10 cellular contexts compared by ENCODE assay signal in the genomic region with DNA sequence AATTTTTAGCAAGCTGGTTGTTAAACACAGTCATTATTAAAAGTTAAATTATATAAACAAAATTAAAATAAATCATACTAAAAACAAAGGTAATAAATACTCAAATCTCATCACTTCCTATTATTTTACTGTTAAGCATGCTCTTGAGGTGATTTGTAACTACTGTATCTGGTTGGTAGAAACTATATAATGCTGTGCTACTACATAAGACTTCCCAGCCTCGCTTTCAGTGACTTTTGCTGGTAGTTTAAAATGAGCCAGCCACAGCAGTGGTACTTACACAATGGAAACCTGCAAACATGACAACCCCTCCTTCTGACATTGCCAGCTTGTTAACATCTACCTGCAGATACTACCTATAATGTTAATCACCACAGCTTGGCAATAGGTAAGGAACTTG.
DNase-seq lines count a peak whose midpoint lies in the region; ATAC-seq and TF ChIP-seq lines count a peak whose summit lies in the region.
"Had no signal": no experiment of that assay in that cellular context is flagged by ENCODE, and none has a peak within 500 bp of the region (broad histone marks: within the 10 kb centered on the region; RNA-seq: fewer than 3 reads in every experiment).

No MANE protein-coding gene starts in this region.

- H3K4me3 ChIP-seq in heart right ventricle (no peak overlapping the region), heart left ventricle (no peak overlapping the region), tibial artery (no peak overlapping the region)

- ATAC-seq in heart right ventricle (no peak), heart left ventricle (no peak), HG02885 (IDR thresholded peaks at IDR 0.05; ENCODE audit: poor library complexity, unreplicated experiment) (peak; percentile 44), SK-N-SH treated with all-trans-retinoic acid at 6 μM for 48 hours (no peak)

- WGBS in heart right ventricle, 2 donors: 96 to 98% methylated on average over 1 of the region's 1 CpG
- WGBS in heart left ventricle, 4 donors: 96 to 100% (median 99%) methylated on average over 1 of the region's 1 CpG

- H3K27ac Mint-ChIP-seq in T-helper 2 cell treated with Interferon-gamma antibody and Interleukin-4, amounts not matched to agents 5 μg/mL and 100 μg/mL, for 36 hours: peak overlapping the region; percentile 72
- H3K27ac Mint-ChIP-seq: naive B cell had no signal

- TF ChIP-seq POLR2A in heart left ventricle (IDR thresholded peaks at IDR 0.05): no peak

- peaks cover 0 to 31% (median 15%) of the 10 kb centered on the region in 9 donors for H3K4me1 ChIP-seq in heart right ventricle
- peaks cover 0 to 35% (median 14%) of the 10 kb centered on the region in 12 donors for H3K4me1 ChIP-seq in heart left ventricle
- H3K4me1 ChIP-seq in tibial artery: peaks cover 0 to 24% (median 10%) of the 10 kb centered on the region in 4 donors

- H3K9me3 ChIP-seq in heart right ventricle: no peaks in the 10 kb centered on the region
- no peaks in the 10 kb centered on the region for H3K9me3 ChIP-seq in heart left ventricle
- H3K9me3 ChIP-seq in tibial artery: no peaks in the 10 kb centered on the region

- H3K36me3 ChIP-seq in heart right ventricle (no peaks in the 10 kb centered on the region), heart left ventricle (peaks cover 0 to 4% (median 0%) of the 10 kb centered on the region in 9 donors), tibial artery (no peaks in the 10 kb centered on the region)

- H3K4me1 Mint-ChIP-seq in T-helper 2 cell treated with Interferon-gamma antibody and Interleukin-4, amounts not matched to agents 5 μg/mL and 100 μg/mL, for 36 hours (ENCODE audit: low read depth): peaks cover 39% of the 10 kb centered on the region

- DNase-seq in heart right ventricle: no peak
- DNase-seq in heart left ventricle: no peak
- no peak for DNase-seq in T-helper 2 cell treated with Interferon-gamma antibody and Interleukin-4, amounts not matched to agents 5 μg/mL and 100 μg/mL, for 36 hours (ENCODE audit: low spot score)
- no peak for DNase-seq in tibial artery
- no peak for DNase-seq in dermis blood vessel endothelial cell
- no peak for DNase-seq in AML-193 (lab: John Stamatoyannopoulos, UW)
- DNase-seq: naive B cell, NCI-H1048 had no signal

- peaks cover 18% of the 10 kb centered on the region for H3K36me3 Mint-ChIP-seq in T-helper 2 cell treated with Interferon-gamma antibody and Interleukin-4, amounts not matched to agents 5 μg/mL and 100 μg/mL, for 36 hours (ENCODE audit: low read depth)

- intact Hi-C loops in heart right ventricle (cut with DNase I) (no loop called here), heart left ventricle (cut with DNase I) (loop anchor here in 1 of 10 donors (10.0 kb wide), 1 partner anchor 53 kb away; no protein-coding TSS in a partner anchor), tibial artery (cut with DNase I; ENCODE audit: low total_unique reads) (no loop called here)

- H3K9me3 Mint-ChIP-seq in T-helper 2 cell treated with Interferon-gamma antibody and Interleukin-4, amounts not matched to agents 5 μg/mL and 100 μg/mL, for 36 hours: no peaks in the 10 kb centered on the region
- H3K9me3 Mint-ChIP-seq: naive B cell had no signal

- no peaks in the 10 kb centered on the region for H3K27me3 Mint-ChIP-seq in T-helper 2 cell treated with Interferon-gamma antibody and Interleukin-4, amounts not matched to agents 5 μg/mL and 100 μg/mL, for 36 hours (ENCODE audit: low read depth)
- H3K27me3 Mint-ChIP-seq: naive B cell had no signal

- H3K27ac ChIP-seq in heart right ventricle (peak overlapping the region in 6 of 10 donors; percentile 39 to 81 (median 72)), heart left ventricle (peak overlapping the region in 6 of 12 donors; percentile 33 to 86 (median 70)), tibial artery (peak overlapping the region; percentile 52 to 58)

- peak overlapping the region; percentile 38 for H3K4me3 Mint-ChIP-seq in T-helper 2 cell treated with Interferon-gamma antibody and Interleukin-4, amounts not matched to agents 5 μg/mL and 100 μg/mL, for 36 hours
- H3K4me3 Mint-ChIP-seq: naive B cell had no signal

- TF ChIP-seq CTCF in heart right ventricle (IDR thresholded peaks at IDR 0.05) (no peak), heart left ventricle (IDR thresholded peaks at IDR 0.05) (no peak), tibial artery (IDR thresholded peaks at IDR 0.05) (no peak)

- no peaks in the 10 kb centered on the region for H3K27me3 ChIP-seq in heart right ventricle
- H3K27me3 ChIP-seq in heart left ventricle: no peaks in the 10 kb centered on the region
- H3K27me3 ChIP-seq in tibial artery: no peaks in the 10 kb centered on the region

TF ChIP-seq in SK-N-SH treated with all-trans-retinoic acid at 6 μM for 48 hours, 23 proteins besides CTCF, POLR2A, EP300 and RAD21 (continues in another document):
- TF ChIP-seq ZNF565 (CRISPR knock-in tag; conservative IDR thresholded peaks at IDR 0.05; ENCODE audit: low read depth): no peak
- TF ChIP-seq ESRRG (CRISPR knock-in tag; IDR thresholded peaks at IDR 0.05): no peak
- no peak for TF ChIP-seq ZFP30 (CRISPR knock-in tag; IDR thresholded peaks at IDR 0.05)
- TF ChIP-seq PATZ1 (CRISPR knock-in tag; IDR thresholded peaks at IDR 0.05; ENCODE audit: borderline replicate concordance): no peak
- no peak for TF ChIP-seq ZC3H10 (CRISPR knock-in tag; IDR thresholded peaks at IDR 0.05)
- no peak for TF ChIP-seq BACH2 (CRISPR knock-in tag; IDR thresholded peaks at IDR 0.05; ENCODE audit: borderline replicate concordance)
- no peak for TF ChIP-seq TCF4 (CRISPR knock-in tag; IDR thresholded peaks at IDR 0.05; ENCODE audit: borderline replicate concordance)
- TF ChIP-seq, protein P1, sequence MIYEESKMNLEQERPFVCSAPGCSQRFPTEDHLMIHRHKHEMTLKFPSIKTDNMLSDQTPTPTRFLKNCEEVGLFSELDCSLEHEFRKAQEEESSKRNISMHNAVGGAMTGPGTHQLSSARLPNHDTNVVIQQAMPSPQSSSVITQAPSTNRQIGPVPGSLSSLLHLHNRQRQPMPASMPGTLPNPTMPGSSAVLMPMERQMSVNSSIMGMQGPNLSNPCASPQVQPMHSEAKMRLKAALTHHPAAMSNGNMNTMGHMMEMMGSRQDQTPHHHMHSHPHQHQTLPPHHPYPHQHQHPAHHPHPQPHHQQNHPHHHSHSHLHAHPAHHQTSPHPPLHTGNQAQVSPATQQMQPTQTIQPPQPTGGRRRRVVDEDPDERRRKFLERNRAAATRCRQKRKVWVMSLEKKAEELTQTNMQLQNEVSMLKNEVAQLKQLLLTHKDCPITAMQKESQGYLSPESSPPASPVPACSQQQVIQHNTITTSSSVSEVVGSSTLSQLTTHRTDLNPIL (CRISPR knock-in tag; IDR thresholded peaks at IDR 0.05; ENCODE audit: low read depth): no peak
- no peak for TF ChIP-seq PPARA (CRISPR knock-in tag; IDR thresholded peaks at IDR 0.05; ENCODE audit: borderline replicate concordance)
- TF ChIP-seq ARNTL (CRISPR knock-in tag; IDR thresholded peaks at IDR 0.05; ENCODE audit: borderline replicate concordance, low read depth): no peak
- no peak for TF ChIP-seq RARB (CRISPR knock-in tag; IDR thresholded peaks at IDR 0.05)
- no peak for TF ChIP-seq CSRNP3 (CRISPR knock-in tag; IDR thresholded peaks at IDR 0.05)
- no peak for TF ChIP-seq ZNF70 (CRISPR knock-in tag; IDR thresholded peaks at IDR 0.05)
- no peak for TF ChIP-seq ISL1 (CRISPR knock-in tag; IDR thresholded peaks at IDR 0.05)
- TF ChIP-seq ZNF8 (CRISPR knock-in tag; IDR thresholded peaks at IDR 0.05): no peak
- no peak for TF ChIP-seq GLIS3 (CRISPR knock-in tag; IDR thresholded peaks at IDR 0.05)
